In the genomic region with DNA sequence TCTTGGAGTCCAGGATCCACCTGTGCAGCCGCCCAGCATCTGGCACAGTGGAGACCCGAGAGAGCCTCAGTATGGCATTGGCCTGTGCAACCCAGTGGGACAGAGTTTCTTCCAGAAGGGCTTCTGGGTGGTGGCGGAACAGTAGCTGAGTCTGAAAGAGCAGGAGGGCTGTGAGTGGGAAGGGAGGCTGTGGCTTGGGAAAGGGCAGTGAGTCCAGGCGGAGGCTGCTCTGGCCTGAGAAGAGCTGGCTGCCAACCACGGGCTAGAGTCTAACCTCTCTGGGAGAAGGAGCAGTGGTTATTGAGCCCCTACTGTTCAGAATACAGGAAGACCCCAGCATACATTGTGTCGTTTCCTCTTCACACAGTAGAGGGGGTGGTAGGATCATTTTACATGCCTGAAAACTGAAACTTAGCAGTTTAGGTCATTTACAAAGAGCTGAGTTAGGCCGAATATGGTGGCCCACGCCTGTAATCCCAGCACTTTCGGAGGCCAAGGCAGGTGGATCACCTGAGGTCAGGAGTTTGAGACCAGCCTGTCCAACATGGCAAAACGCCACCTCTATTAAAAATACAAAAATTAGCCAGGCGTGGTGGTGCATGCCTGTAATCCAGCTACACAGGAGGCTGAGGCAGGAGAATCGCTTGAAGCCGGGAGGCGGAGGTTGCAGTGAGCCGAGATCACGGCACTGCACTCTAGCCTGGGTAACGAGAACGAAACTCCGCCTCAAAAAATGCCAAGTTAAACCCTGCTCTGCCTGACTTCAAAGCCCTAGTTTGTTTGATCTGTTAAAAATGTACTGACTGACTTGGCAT, we compare ENCODE assay signal across 8 cellular contexts. TPM values are rescaled to one million over a fixed set of nuclear protein-coding genes. Genes with fewer than 3 reads are reported as not detected.
DNase-seq lines count a peak whose midpoint lies in the region; ATAC-seq and TF ChIP-seq lines count a peak whose summit lies in the region.

No MANE protein-coding gene starts in this region.

- H3K4me1 ChIP-seq in aorta (ENCODE audit: control insufficient read depth in 1 of 2, insufficient read depth in 2 of 2, low read length in 2 of 2) = peaks cover 0 to 2% of the 10 kb centered on the region in 2 donors

- H3K36me3 Mint-ChIP-seq in memory B cell = peaks cover 14% of the 10 kb centered on the region

- peak overlapping the region; percentile 71 for H3K27ac Mint-ChIP-seq in memory B cell

- TF ChIP-seq CTCF in GM10248 (IDR thresholded peaks at IDR 0.05; ENCODE audit: control extremely low read depth, extremely low read depth, low read depth, missing control alignments) (peak; percentile 65), choroid plexus epithelial cell (conservative IDR thresholded peaks at IDR 0.05; ENCODE audit: low read depth, low read length) (peak; percentile 62)

- POLR2A ChIA-PET in GM10248 (lab: Yijun Ruan, JAX) = interaction anchor here (0.6 to 2.0 kb wide), 4 partner anchors 31 to 1447 kb away, joined by 3 to 6 read pairs (median 4); a partner anchor contains a TSS

- CTCF ChIA-PET in GM10248 (lab: Yijun Ruan, JAX) = interaction anchor here (0.6 to 3.1 kb wide), 36 partner anchors 8 to 553 kb away, joined by 3 to 73 read pairs (median 4); a partner anchor contains a TSS

- peaks cover 45% of the 10 kb centered on the region for H3K4me1 Mint-ChIP-seq in memory B cell

- H3K27me3 ChIP-seq in H7 (ENCODE audit: control insufficient read depth, insufficient read depth, low read length) (no peaks in the 10 kb centered on the region), aorta (ENCODE audit: control insufficient read depth in 1 of 2, insufficient read depth in 2 of 2, low read length in 1 of 2) (no peaks in the 10 kb centered on the region)

- H3K9me3 Mint-ChIP-seq in memory B cell = no peaks in the 10 kb centered on the region

- H3K27ac ChIP-seq in aorta (ENCODE audit: low read depth in 1 of 2, low read length in 2 of 2) = peak overlapping the region in 1 of 2 donors; percentile 18

- 46 to 51% methylated on average over 19 of the region's 19 CpGs for WGBS in aorta, 2 donors

- peaks cover 46% of the 10 kb centered on the region for H3K36me3 ChIP-seq in H7 (replicated peaks; ENCODE audit: control insufficient read depth, insufficient read depth, low read length)
- H3K36me3 ChIP-seq in aorta (ENCODE audit: control insufficient read depth in 1 of 2, insufficient read depth in 2 of 2, low read length in 1 of 2) = no peaks in the 10 kb centered on the region

- no peaks in the 10 kb centered on the region for H3K9me3 ChIP-seq in aorta (ENCODE audit: control insufficient read depth, low read length)

- peak; percentile 28 for ATAC-seq in memory B cell (ENCODE audit: low read depth)
- peak; percentile 64 for ATAC-seq in aorta (ENCODE audit: low FRiP score)

- H3K27me3 Mint-ChIP-seq in memory B cell = peaks cover 3% of the 10 kb centered on the region

- H3K4me3 Mint-ChIP-seq in memory B cell = peak overlapping the region; percentile 50

- intact Hi-C loops in aorta (cut with DNase I) = loop anchor here in 1 of 2 donors (5.0 to 10.0 kb wide), 2 partner anchors 157 to 570 kb away; a partner anchor contains a TSS

- H3K4me3 ChIP-seq in H7 (ENCODE audit: insufficient read depth, low read depth, low read length) (no peak overlapping the region), choroid plexus epithelial cell (ENCODE audit: low read depth, low read length) (no peak overlapping the region), aorta (ENCODE audit: low read length in 2 of 2) (no peak overlapping the region)

- peak; percentile 70 for DNase-seq in GM10248 (ENCODE audit: extremely low spot score)
- DNase-seq in H7 = peak; percentile 69
- DNase-seq in RPMI7951 (ENCODE audit: low read depth) = peak; percentile 36
- DNase-seq in choroid plexus epithelial cell (ENCODE audit: low read depth) = peak; percentile 68
- DNase-seq in memory B cell (ENCODE audit: low spot score in 2 of 2) = peak; percentile 59 to 67
- peak in 1 of 2 donors; percentile 70 for DNase-seq in aorta
- DNase-seq in NCI-H1436 treated with DMSO at 0.1 percent for 48 hours (lab: John Stamatoyannopoulos, UW) = no peak
- DNase-seq in NCI-H526 treated with DMSO at 0.1 percent for 48 hours (lab: John Stamatoyannopoulos, UW) = no peak

RNA-seq across cellular contexts. Expression of a gene that starts 3.2 kb away (rescaled TPM):
- 60.7 and 64.8 TPM in 2 replicates for total RNA-seq in H7 (2014; rRNA removed; shearing (Covaris generic))
- total RNA-seq in RPMI7951 (2014; rRNA removed; shearing (Covaris generic)) = 11.3 and 15.6 TPM in 2 replicates
- 10 to 100 TPM; 10.7 to 22.3 TPM for total RNA-seq in aorta
- polyA plus RNA-seq in aorta = 1 to 10 TPM; 7.1 to 10.0 TPM

RNA-seq across cellular contexts. Expression of a gene that starts 14.5 kb away (rescaled TPM):
- 0.14 and 3.4 TPM in 2 replicates for total RNA-seq in H7 (2014; rRNA removed; shearing (Covaris generic))
- 7.8 and 8.3 TPM in 2 replicates for total RNA-seq in RPMI7951 (2014; rRNA removed; shearing (Covaris generic))
- 10 to 100 TPM; 12.4 to 13.3 TPM for total RNA-seq in aorta
- polyA plus RNA-seq in aorta = 10 to 100 TPM; 10.1 to 18.7 TPM

Comparison
In these comparisons a context has a peak if more than half of its experiments do, and no peak if none do; other contexts are left out.
1. DNase-seq: peak in GM10248 (single experiment), H7 (single experiment), RPMI7951 (single experiment), choroid plexus epithelial cell (single experiment) and memory B cell (2 of 2); none in NCI-H1436 treated with DMSO at 0.1 percent for 48 hours (single experiment) and NCI-H526 treated with DMSO at 0.1 percent for 48 hours (single experiment).